ENCODE assay signal across 8 cellular contexts in the genomic region with DNA sequence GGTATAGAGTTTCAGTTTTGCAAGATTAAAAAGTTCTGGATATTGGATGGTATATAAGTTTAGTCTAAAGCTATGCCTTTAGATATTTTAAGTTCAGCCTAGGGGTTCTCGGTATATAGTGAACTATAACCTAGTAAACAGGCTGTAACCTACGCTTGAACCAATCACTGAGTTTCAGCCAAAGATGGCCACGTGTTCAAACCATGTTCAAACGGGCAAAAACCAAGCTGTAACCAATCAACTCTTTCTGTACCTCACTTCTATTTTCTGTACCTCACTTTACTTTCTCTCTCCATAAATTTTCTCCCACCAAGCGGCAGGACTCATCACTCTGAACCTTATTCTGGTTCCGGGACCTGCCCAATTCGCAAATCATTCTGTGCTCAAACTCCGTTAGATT. TPM values are rescaled to one million over a fixed set of nuclear protein-coding genes. Genes with fewer than 3 reads are reported as not detected.
DNase-seq lines count a peak whose midpoint lies in the region; ATAC-seq and TF ChIP-seq lines count a peak whose summit lies in the region.

No MANE protein-coding gene starts in this region.

- intact Hi-C loops in CD4-positive, alpha-beta T cell (cut with DNase I, micrococcal nuclease) = loop anchor here (2.0 to 10.0 kb wide), 4 partner anchors 20 to 136 kb away; partner anchors contain the start of genes HELB (in 2 of the 2) and LLPH (in 2 of the 2)

- no peaks in the 10 kb centered on the region for H4K20me1 ChIP-seq in Loucy (ENCODE audit: insufficient read depth, low read length, poor library complexity, severe bottlenecking)

- no peaks in the 10 kb centered on the region for H3K36me3 ChIP-seq in Loucy (ENCODE audit: insufficient read depth, low read length)

- H3K4me3 ChIP-seq in Loucy (ENCODE audit: low read length, poor library complexity, severe bottlenecking) = peak overlapping the region; percentile 83

- H3K27me3 Mint-ChIP-seq in CD4-positive, alpha-beta T cell = peaks cover 4% of the 10 kb centered on the region
- no peaks in the 10 kb centered on the region for H3K27me3 Mint-ChIP-seq in chondrocyte (ENCODE audit: low read depth)
- H3K27me3 Mint-ChIP-seq in nephron progenitor cell (ENCODE audit: low read depth, poor library complexity) = peaks cover 3% of the 10 kb centered on the region

- H3K36me3 Mint-ChIP-seq in CD4-positive, alpha-beta T cell (ENCODE audit: low read depth) = peaks cover 61% of the 10 kb centered on the region
- peaks cover 8% of the 10 kb centered on the region for H3K36me3 Mint-ChIP-seq in chondrocyte (ENCODE audit: low read depth)
- peaks cover 59% of the 10 kb centered on the region for H3K36me3 Mint-ChIP-seq in nephron progenitor cell (ENCODE audit: low read depth)

- peak overlapping the region; percentile 93 for H3K4me3 Mint-ChIP-seq in CD4-positive, alpha-beta T cell
- H3K4me3 Mint-ChIP-seq in chondrocyte (ENCODE audit: unreplicated experiment) = peak overlapping the region; percentile 88
- peak overlapping the region; percentile 86 for H3K4me3 Mint-ChIP-seq in nephron progenitor cell

- peaks cover 56% of the 10 kb centered on the region for H3K79me2 ChIP-seq in Loucy (ENCODE audit: insufficient read depth, low read length)

- CTCF ChIA-PET in CD4-positive, alpha-beta T cell (lab: Charles Lee) = interaction anchor here (1.5 to 2.2 kb wide), 2 partner anchors 23 to 38 kb away, joined by 7 to 19 read pairs; partner anchors contain the start of gene LLPH

- H3K9ac ChIP-seq in Loucy (ENCODE audit: low read depth, low read length, poor library complexity, severe bottlenecking) = peak overlapping the region; percentile 94

- H2AFZ ChIP-seq in Loucy (ENCODE audit: low read length) = no peak overlapping the region

- H3K27me3 ChIP-seq in CD4-positive, alpha-beta T cell (ENCODE audit: control insufficient read depth, insufficient read depth, low read length) = no peaks in the 10 kb centered on the region
- no peaks in the 10 kb centered on the region for H3K27me3 ChIP-seq in Loucy (ENCODE audit: insufficient read depth, low read length, poor library complexity, severe bottlenecking)

- H3K9me3 ChIP-seq in CD4-positive, alpha-beta T cell (ENCODE audit: control insufficient read depth, low read length) = no peaks in the 10 kb centered on the region
- H3K9me3 ChIP-seq in Loucy (ENCODE audit: insufficient read depth, low read depth, low read length) = peaks cover 18% of the 10 kb centered on the region; the same call in 1 of the 2 replicates

- H3K9me3 Mint-ChIP-seq in CD4-positive, alpha-beta T cell = peaks cover 14% of the 10 kb centered on the region
- H3K9me3 Mint-ChIP-seq in chondrocyte (ENCODE audit: low read depth) = peaks cover 16% of the 10 kb centered on the region
- H3K9me3 Mint-ChIP-seq in nephron progenitor cell = peaks cover 91% of the 10 kb centered on the region

- H3F3A ChIP-seq in Loucy (ENCODE audit: low read depth) = 0 out of 2 replicates have a peak, but pooled peaks cover 5% of the 10 kb centered on the region

- POLR2A ChIA-PET in CD4-positive, alpha-beta T cell (lab: Charles Lee) = interaction anchor here (0.7 to 2.6 kb wide), 20 partner anchors 9 to 1946 kb away, joined by 3 to 94 read pairs (median 6); partner anchors contain the start of genes CAND1, HELB, IRAK3 and KICS2

- TF ChIP-seq CTCF in CD4-positive, alpha-beta T cell (IDR thresholded peaks at IDR 0.05) = no peak
- TF ChIP-seq CTCF in Loucy (conservative IDR thresholded peaks at IDR 0.05; ENCODE audit: low read length) (no peak), chondrocyte (IDR thresholded peaks at IDR 0.05) (no peak), nephron progenitor cell (IDR thresholded peaks at IDR 0.05) (no peak)

- H3K27ac Mint-ChIP-seq in CD4-positive, alpha-beta T cell = peak overlapping the region; percentile 93
- H3K27ac Mint-ChIP-seq in chondrocyte (ENCODE audit: unreplicated experiment) = peak overlapping the region; percentile 98
- H3K27ac Mint-ChIP-seq in nephron progenitor cell = no peak overlapping the region

- peaks cover 68% of the 10 kb centered on the region for H3K4me1 Mint-ChIP-seq in CD4-positive, alpha-beta T cell (ENCODE audit: low read depth)
- H3K4me1 Mint-ChIP-seq in chondrocyte (ENCODE audit: low read depth) (peaks cover 15% of the 10 kb centered on the region), nephron progenitor cell (peaks cover 13% of the 10 kb centered on the region)

- ATAC-seq in CD4-positive, alpha-beta T cell (ENCODE audit: poor library complexity) = no peak

- no peak for DNase-seq in CD4-positive, alpha-beta T cell
- DNase-seq in chondrocyte (ENCODE audit: low spot score) (no peak), nephron progenitor cell (no peak), T-helper 9 cell (no peak), NCI-H510A (lab: John Stamatoyannopoulos, UW) (no peak), activated gamma-delta T cell (lab: John Stamatoyannopoulos, UW) (no peak)
- DNase-seq in activated CD4-positive, CD25-positive, alpha-beta regulatory T cell treated with anti-CD3 and anti-CD28 coated beads, Interleukin-2, amount 50 U/mL, for 72 hours = no peak

- no peak overlapping the region for H3K27ac ChIP-seq in CD4-positive, alpha-beta T cell (ENCODE audit: low read depth, low read length)

- peaks cover 21% of the 10 kb centered on the region for H3K4me1 ChIP-seq in Loucy (ENCODE audit: insufficient read depth, low read length, poor library complexity, severe bottlenecking)

- H3K9me2 ChIP-seq in Loucy (replicated peaks; ENCODE audit: low read depth, low read length) = no peaks in the 10 kb centered on the region

- peak overlapping the region; percentile 91 for H3K4me2 ChIP-seq in Loucy (ENCODE audit: low read depth, low read length, poor library complexity, severe bottlenecking)

RNA-seq across cellular contexts. Expression of gene TMBIM4, which starts 1.4 kb away (rescaled TPM):
- 10 to 100 TPM; 24.1 to 24.2 TPM for total RNA-seq in CD4-positive, alpha-beta T cell
- total RNA-seq in chondrocyte = 34.1 to 44.6 TPM (median 42.6 TPM) in 3 replicates

RNA-seq across cellular contexts. Expression of gene IRAK3, which starts 20.6 kb away (rescaled TPM):
- total RNA-seq in CD4-positive, alpha-beta T cell = under 1 TPM; 0.59 to 0.74 TPM
- total RNA-seq in chondrocyte = 0.97 to 2.0 TPM (median 1.9 TPM) in 3 replicates

RNA-seq across cellular contexts. Expression of gene LLPH, which starts 37.9 kb away (rescaled TPM):
- total RNA-seq in CD4-positive, alpha-beta T cell = 10 to 100 TPM; 27.3 to 31.0 TPM
- total RNA-seq in chondrocyte = 21.1 to 27.2 TPM (median 22.8 TPM) in 3 replicates
